8 cellular contexts compared by ENCODE assay signal in the genomic region with DNA sequence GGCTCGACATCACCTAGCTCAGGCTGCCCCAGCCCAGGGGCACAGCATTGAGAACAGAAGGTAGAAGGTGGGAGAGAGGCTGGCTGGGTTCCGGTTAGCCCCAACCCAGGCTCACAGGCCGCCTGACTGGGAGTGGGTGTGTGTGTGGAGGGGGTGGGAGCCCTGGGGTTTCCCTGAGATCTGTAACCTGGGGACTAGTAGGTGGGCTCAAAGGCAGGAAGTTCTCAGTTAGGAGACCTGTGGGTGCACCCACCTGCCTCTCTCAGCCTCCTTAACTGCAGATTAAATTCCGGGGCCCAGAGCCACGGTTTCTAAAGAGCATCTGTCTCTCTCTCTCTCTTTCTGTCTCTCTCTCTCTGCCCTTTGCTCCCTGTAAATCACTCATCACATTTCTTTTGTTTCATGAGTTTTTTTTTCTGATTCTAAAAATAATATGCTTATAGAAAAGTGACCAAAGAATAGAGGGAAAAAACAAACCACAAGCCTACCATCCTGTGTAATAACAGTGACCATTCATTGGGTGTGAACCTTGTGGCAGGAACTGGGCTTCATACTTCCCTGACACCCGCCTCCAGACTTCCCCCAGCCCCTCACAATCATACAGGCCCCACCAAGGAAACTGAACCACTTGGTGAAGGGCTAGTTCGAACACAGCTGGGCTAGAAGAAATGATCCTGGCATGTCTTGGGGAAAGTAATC.
DNase-seq lines count a peak whose midpoint lies in the region; ATAC-seq lines count a peak whose summit lies in the region.

No MANE protein-coding gene starts in this region.

- H3K36me3 ChIP-seq in effector memory CD4-positive, alpha-beta T cell (ENCODE audit: control insufficient read depth, insufficient read depth, low read length) = no peaks in the 10 kb centered on the region

- peak overlapping the region; percentile 92 for H3K27ac Mint-ChIP-seq in activated CD8-positive, alpha-beta memory T cell treated with anti-CD3 and anti-CD28 coated beads, Interleukin-2, amount 10 ng/mL, durations not matched to agents 7 days and 5 days

- ATAC-seq in activated CD4-positive, CD25-positive, alpha-beta regulatory T cell treated with anti-CD3 and anti-CD28 coated beads, Interleukin-2, amount 50 U/mL, for 24 hours = peak; percentile 55 to 70
- ATAC-seq in HG03045 (IDR thresholded peaks at IDR 0.05; ENCODE audit: unreplicated experiment) = peak; percentile 88
- ATAC-seq in activated CD8-positive, alpha-beta memory T cell treated with anti-CD3 and anti-CD28 coated beads, Interleukin-2, amount 10 ng/mL, durations not matched to agents 7 days and 5 days = peak; percentile 77

- peaks cover 1% of the 10 kb centered on the region for H3K36me3 Mint-ChIP-seq in activated CD8-positive, alpha-beta memory T cell treated with anti-CD3 and anti-CD28 coated beads, Interleukin-2, amount 10 ng/mL, durations not matched to agents 7 days and 5 days

- H3K27me3 Mint-ChIP-seq in activated CD8-positive, alpha-beta memory T cell treated with anti-CD3 and anti-CD28 coated beads, Interleukin-2, amount 10 ng/mL, durations not matched to agents 7 days and 5 days = no peaks in the 10 kb centered on the region

- DNase-seq in activated CD4-positive, CD25-positive, alpha-beta regulatory T cell treated with anti-CD3 and anti-CD28 coated beads, Interleukin-2, amount 50 U/mL, for 72 hours = no peak
- peak; percentile 57 for DNase-seq in activated CD8-positive, alpha-beta memory T cell treated with anti-CD3 and anti-CD28 coated beads, Interleukin-2, amount 10 ng/mL, durations not matched to agents 7 days and 5 days
- peak; percentile 37 to 89 for DNase-seq in stimulated activated CD4-positive, alpha-beta T cell treated with anti-CD3 and anti-CD28 coated beads, Interleukin-4, amount 100 ng/mL, for 4 hours
- DNase-seq in COLO668 (lab: John Stamatoyannopoulos, UW; ENCODE audit: unreplicated experiment) = no peak
- DNase-seq in epidermal melanocyte (ENCODE audit: insufficient read length, low spot score) = no peak
- DNase-seq in effector memory CD4-positive, alpha-beta T cell = no peak

- CTCF ChIA-PET in activated CD8-positive, alpha-beta memory T cell treated with anti-CD3 and anti-CD28 coated beads, Interleukin-2, amount 10 ng/mL, durations not matched to agents 7 days and 5 days (lab: Charles Lee) = interaction anchor here (1.1 kb wide), 1 partner anchor 10 kb away, joined by 3 read pairs; no protein-coding TSS in a partner anchor

- peaks cover 32% of the 10 kb centered on the region for H3K4me1 Mint-ChIP-seq in activated CD8-positive, alpha-beta memory T cell treated with anti-CD3 and anti-CD28 coated beads, Interleukin-2, amount 10 ng/mL, durations not matched to agents 7 days and 5 days

- H3K9me3 ChIP-seq in effector memory CD4-positive, alpha-beta T cell (ENCODE audit: control insufficient read depth, low read length) = no peaks in the 10 kb centered on the region

- H3K27me3 ChIP-seq in effector memory CD4-positive, alpha-beta T cell (replicated peaks; ENCODE audit: control insufficient read depth, insufficient read depth, low read length, poor library complexity, severe bottlenecking) = no peaks in the 10 kb centered on the region

- no peak overlapping the region for H3K27ac ChIP-seq in effector memory CD4-positive, alpha-beta T cell (ENCODE audit: insufficient read depth, low read length, poor library complexity, severe bottlenecking)

- no peak overlapping the region for H3K4me3 ChIP-seq in effector memory CD4-positive, alpha-beta T cell (ENCODE audit: insufficient read depth, low read depth, low read length, poor library complexity, severe bottlenecking)

- H3K4me3 Mint-ChIP-seq in activated CD8-positive, alpha-beta memory T cell treated with anti-CD3 and anti-CD28 coated beads, Interleukin-2, amount 10 ng/mL, durations not matched to agents 7 days and 5 days = peak overlapping the region; percentile 35

- H3K4me1 ChIP-seq in effector memory CD4-positive, alpha-beta T cell (ENCODE audit: control insufficient read depth, insufficient read depth, low read length, poor library complexity, severe bottlenecking) = no peaks in the 10 kb centered on the region

- H3K9me3 Mint-ChIP-seq in activated CD8-positive, alpha-beta memory T cell treated with anti-CD3 and anti-CD28 coated beads, Interleukin-2, amount 10 ng/mL, durations not matched to agents 7 days and 5 days (ENCODE audit: low read depth) = no peaks in the 10 kb centered on the region

Comparison
In these comparisons a context has a peak if more than half of its experiments do, and no peak if none do; other contexts are left out.
1. DNase-seq: peak in activated CD8-positive, alpha-beta memory T cell treated with anti-CD3 and anti-CD28 coated beads, Interleukin-2, amount 10 ng/mL, durations not matched to agents 7 days and 5 days (single experiment) and stimulated activated CD4-positive, alpha-beta T cell treated with anti-CD3 and anti-CD28 coated beads, Interleukin-4, amount 100 ng/mL, for 4 hours (2 of 2); none in activated CD4-positive, CD25-positive, alpha-beta regulatory T cell treated with anti-CD3 and anti-CD28 coated beads, Interleukin-2, amount 50 U/mL, for 72 hours (single experiment), COLO668 (single experiment), epidermal melanocyte (single experiment) and effector memory CD4-positive, alpha-beta T cell (0 of 3).
2. Peak in every context shown above with its lines, with median percentiles within 50 percentile points of each other: ATAC-seq.